ENCODE assay signal across 1 cellular context in genomic region chr12:43147893-43148292, GRCh38.
TF ChIP-seq lines count a peak whose summit lies in the region.

No MANE protein-coding gene starts in this region.

TF ChIP-seq in IMR-90, 13 proteins besides CTCF, POLR2A, EP300 and RAD21:
- TF ChIP-seq MAFK (IDR thresholded peaks at IDR 0.05; ENCODE audit: low read depth, low read length) (no peak), SMC3 (IDR thresholded peaks at IDR 0.05; ENCODE audit: low read depth, low read length) (no peak), MAZ (IDR thresholded peaks at IDR 0.05; ENCODE audit: borderline replicate concordance, low read depth, low read length) (no peak), BHLHE40 (IDR thresholded peaks at IDR 0.05; ENCODE audit: low read depth, low read length) (no peak), FOS (IDR thresholded peaks at IDR 0.05; ENCODE audit: low read depth, low read length) (no peak), USF2 (IDR thresholded peaks at IDR 0.05; ENCODE audit: low read depth, low read length) (no peak), RCOR1 (IDR thresholded peaks at IDR 0.05; ENCODE audit: insufficient replicate concordance, low read length) (no peak), NFE2L2 (IDR thresholded peaks at IDR 0.05; ENCODE audit: low read depth, low read length) (no peak), MXI1 (IDR thresholded peaks at IDR 0.05; ENCODE audit: borderline replicate concordance, low read depth, low read length) (no peak), RFX5 (IDR thresholded peaks at IDR 0.05; ENCODE audit: low read depth, low read length) (no peak), CEBPB (IDR thresholded peaks at IDR 0.05; ENCODE audit: low read depth, low read length) (no peak), CHD1 (IDR thresholded peaks at IDR 0.05; ENCODE audit: low read depth, low read length) (no peak)
- TF ChIP-seq, protein P1, sequence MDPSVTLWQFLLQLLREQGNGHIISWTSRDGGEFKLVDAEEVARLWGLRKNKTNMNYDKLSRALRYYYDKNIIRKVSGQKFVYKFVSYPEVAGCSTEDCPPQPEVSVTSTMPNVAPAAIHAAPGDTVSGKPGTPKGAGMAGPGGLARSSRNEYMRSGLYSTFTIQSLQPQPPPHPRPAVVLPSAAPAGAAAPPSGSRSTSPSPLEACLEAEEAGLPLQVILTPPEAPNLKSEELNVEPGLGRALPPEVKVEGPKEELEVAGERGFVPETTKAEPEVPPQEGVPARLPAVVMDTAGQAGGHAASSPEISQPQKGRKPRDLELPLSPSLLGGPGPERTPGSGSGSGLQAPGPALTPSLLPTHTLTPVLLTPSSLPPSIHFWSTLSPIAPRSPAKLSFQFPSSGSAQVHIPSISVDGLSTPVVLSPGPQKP (IDR thresholded peaks at IDR 0.05; ENCODE audit: borderline replicate concordance, low read depth, low read length), result no peak
